22 cellular contexts compared by ENCODE assay signal in the genomic region with DNA sequence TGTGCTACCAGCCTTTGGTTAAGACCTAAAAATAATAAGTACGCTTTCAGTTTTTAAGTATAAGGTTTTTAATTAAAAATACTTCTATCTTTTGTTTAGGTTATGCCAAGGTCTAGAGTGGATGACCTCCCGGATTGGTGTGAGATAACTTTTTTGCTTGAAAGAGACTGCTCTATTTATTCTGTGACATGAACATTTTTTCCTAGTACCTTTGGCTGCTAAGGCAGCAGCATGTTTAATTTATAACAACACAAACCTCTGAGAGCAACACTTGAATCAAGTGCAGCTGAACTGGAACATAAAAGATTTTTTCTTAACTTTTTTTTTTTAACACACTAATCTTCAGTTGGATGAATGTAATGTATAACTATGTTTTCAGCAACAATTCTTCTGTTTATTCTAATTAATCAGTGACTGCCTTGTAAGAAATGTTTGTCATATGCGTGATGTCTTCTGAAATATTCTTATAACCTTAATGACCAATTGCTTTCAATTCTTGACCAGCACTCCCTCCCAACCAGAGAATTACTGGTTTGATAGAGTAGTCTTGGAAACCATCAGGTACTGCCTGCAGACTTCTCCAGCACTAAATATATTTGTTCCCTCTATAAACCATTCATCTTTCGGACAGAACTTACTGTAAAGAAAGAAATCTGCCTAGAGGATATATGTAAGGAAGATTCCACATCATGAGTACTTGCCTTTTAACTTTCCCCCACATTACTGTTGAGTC. TPM values are rescaled to one million over a fixed set of nuclear protein-coding genes. Genes with fewer than 3 reads are reported as not detected.
A peak's percentile ranks its signal among the peaks of the same experiment; 100 is the strongest.
DNase-seq lines count a peak whose midpoint lies in the region; ATAC-seq, FAIRE-seq and TF ChIP-seq lines count a peak whose summit lies in the region.
"Had no signal": no experiment of that assay in that cellular context is flagged by ENCODE, and none has a peak within 500 bp of the region (broad histone marks: within the 10 kb centered on the region; RNA-seq: fewer than 3 reads in every experiment).

No MANE protein-coding gene starts in this region.

- CTCF ChIA-PET in A673 (lab: Charles Lee) = no interaction called here
- CTCF ChIA-PET in PC-3 (lab: Charles Lee) = no interaction called here

- no peak overlapping the region for H2AFZ ChIP-seq in PC-3 (ENCODE audit: low read length)
- H2AFZ ChIP-seq: GM23248 had no signal

- H3K4me1 Mint-ChIP-seq in progenitor cell of endocrine pancreas (ENCODE audit: low read depth) = no peaks in the 10 kb centered on the region

- H3K27me3 ChIP-seq in A673 (replicated peaks; ENCODE audit: insufficient read depth, low read depth, low read length, poor library complexity) = no peaks in the 10 kb centered on the region
- no peaks in the 10 kb centered on the region for H3K27me3 ChIP-seq in PC-3 (ENCODE audit: low read length)
- H3K27me3 ChIP-seq in left lung = no peaks in the 10 kb centered on the region
- H3K27me3 ChIP-seq: BE2C had no signal

- DNase-seq in A673 (ENCODE audit: low spot score) (no peak), PC-3 (no peak), left lung (no peak), progenitor cell of endocrine pancreas (ENCODE audit: low spot score, unreplicated experiment) (no peak), SW480 (ENCODE audit: low spot score) (no peak), GM19239 (ENCODE audit: insufficient read length, low spot score) (no peak), anterior cingulate cortex (lab: John Stamatoyannopoulos, UW) (no peak)
- DNase-seq: ACHN; BE2C; C1 segment of cervical spinal cord; CD4-positive, CD25-positive, alpha-beta regulatory T cell; CD8-positive, alpha-beta memory T cell; COR-L47; DMS 273 treated with DMSO at 0.1 percent for 48 hours; DMS53; DND-41; EL; GM23248; HCEC 1CT; IMR-90 had no signal

- BruUV-seq in A673 (replicated peaks; lab: Mats Ljungman, UMichigan) (TSS peak; percentile 1), PC-3 (replicated peaks; lab: Mats Ljungman, UMichigan) (TSS peak; percentile 10)

- no peaks in the 10 kb centered on the region for H3K27me3 Mint-ChIP-seq in progenitor cell of endocrine pancreas
- H3K27me3 Mint-ChIP-seq: CD4-positive, CD25-positive, alpha-beta regulatory T cell; CD8-positive, alpha-beta memory T cell had no signal

- H3K27ac ChIP-seq in A673 (ENCODE audit: low read depth, low read length, poor library complexity, severe bottlenecking) = no peak overlapping the region
- no peak overlapping the region for H3K27ac ChIP-seq in PC-3 (ENCODE audit: low read length)
- peak overlapping the region; percentile 27 to 29 for H3K27ac ChIP-seq in left lung
- H3K27ac ChIP-seq: GM23248 had no signal

- H3K9ac ChIP-seq in PC-3 (ENCODE audit: low read length) = no peak overlapping the region
- H3K9ac ChIP-seq: GM23248 had no signal

- H3K36me3 ChIP-seq in A673 (ENCODE audit: insufficient read depth, low read length, poor library complexity, severe bottlenecking) = peaks cover 58% of the 10 kb centered on the region
- H3K36me3 ChIP-seq in PC-3 (ENCODE audit: low read depth, low read length) = peaks cover 16% of the 10 kb centered on the region
- peaks cover 0 to 58% of the 10 kb centered on the region in 2 donors for H3K36me3 ChIP-seq in left lung

- H3K9me3 ChIP-seq in A673 (ENCODE audit: low read depth, low read length, poor library complexity, severe bottlenecking) (no peaks in the 10 kb centered on the region), PC-3 (ENCODE audit: low read length) (no peaks in the 10 kb centered on the region), left lung (no peaks in the 10 kb centered on the region)
- H3K9me3 ChIP-seq: BE2C had no signal

- POLR2A ChIA-PET in A673 (lab: Charles Lee; ENCODE audit: low non-redundant PET) (interaction anchor here (0.6 kb wide), 1 partner anchor 349 kb away, joined by 4 read pairs; no protein-coding TSS in a partner anchor), PC-3 (lab: Charles Lee; ENCODE audit: unreplicated experiment) (no interaction called here)

- ATAC-seq in PC-3 = no peak
- ATAC-seq in left lung = peak; percentile 90

- intact Hi-C loops in A673 (cut with micrococcal nuclease; ENCODE audit: unreplicated experiment) (no loop called here), PC-3 (cut with micrococcal nuclease) (no loop called here), left lung (cut with DNase I) (no loop called here)

- no peak overlapping the region for H3K4me2 ChIP-seq in PC-3 (ENCODE audit: low read length)

- H3K27ac Mint-ChIP-seq in progenitor cell of endocrine pancreas = peak overlapping the region; percentile 77
- H3K27ac Mint-ChIP-seq: CD8-positive, alpha-beta memory T cell had no signal

- no peak for FAIRE-seq in GM19239 (lab: Jason Lieb, UNC)
- FAIRE-seq: GM12891, H54 had no signal

- no peaks in the 10 kb centered on the region for H3K9me3 Mint-ChIP-seq in progenitor cell of endocrine pancreas (ENCODE audit: low read depth)
- H3K9me3 Mint-ChIP-seq: CD4-positive, CD25-positive, alpha-beta regulatory T cell; CD8-positive, alpha-beta memory T cell had no signal

- H3F3A ChIP-seq in PC-3 (ENCODE audit: low read length, unreplicated experiment) = no peaks in the 10 kb centered on the region

- H3K9me2 ChIP-seq in PC-3 (replicated peaks; ENCODE audit: low read length) = no peaks in the 10 kb centered on the region

- H3K4me3 ChIP-seq in A673 (ENCODE audit: low read depth, low read length, poor library complexity, severe bottlenecking) (no peak overlapping the region), PC-3 (ENCODE audit: low read length) (no peak overlapping the region), left lung (no peak overlapping the region)
- H3K4me3 ChIP-seq: GM23248 had no signal

- H3K36me3 Mint-ChIP-seq in progenitor cell of endocrine pancreas (ENCODE audit: insufficient read depth) = peaks cover 30% of the 10 kb centered on the region

- no peaks in the 10 kb centered on the region for H4K20me1 ChIP-seq in PC-3 (ENCODE audit: low read length)

- TF ChIP-seq CTCF in A673 (conservative IDR thresholded peaks at IDR 0.05; ENCODE audit: low read depth, low read length) = no peak
- no peak for TF ChIP-seq CTCF in PC-3 (conservative IDR thresholded peaks at IDR 0.05; ENCODE audit: low read depth, low read length)
- no peak for TF ChIP-seq CTCF in left lung (IDR thresholded peaks at IDR 0.05)
- TF ChIP-seq CTCF in progenitor cell of endocrine pancreas (IDR thresholded peaks at IDR 0.05; ENCODE audit: unreplicated experiment) = no peak

- no peaks in the 10 kb centered on the region for H3K79me2 ChIP-seq in PC-3 (ENCODE audit: low read length)

- H3K4me1 ChIP-seq in A673 (ENCODE audit: insufficient read depth, low read length, poor library complexity, severe bottlenecking) (peaks cover 2% of the 10 kb centered on the region), PC-3 (ENCODE audit: insufficient read depth, low read length) (0 out of 2 replicates have a peak, but pooled peaks cover 4% of the 10 kb centered on the region), left lung (no peaks in the 10 kb centered on the region)
- H3K4me1 ChIP-seq: BE2C had no signal

- no peak overlapping the region for H3K4me3 Mint-ChIP-seq in progenitor cell of endocrine pancreas (ENCODE audit: low read depth)
- H3K4me3 Mint-ChIP-seq: CD4-positive, CD25-positive, alpha-beta regulatory T cell; CD8-positive, alpha-beta memory T cell had no signal

RNA-seq across cellular contexts. Expression of gene ARL5B, which starts 16.0 kb away (rescaled TPM):
- total RNA-seq in A673 (2021) (30.0 and 30.2 TPM in 2 replicates), PC-3 (2014; rRNA removed) (8.1 and 10.1 TPM in 2 replicates), left lung (10 to 100 TPM; 15.1 to 15.7 TPM), progenitor cell of endocrine pancreas (52.7 and 54.2 TPM in 2 replicates)

RNA-seq across cellular contexts. Expression of gene NSUN6, which starts 23.8 kb away (rescaled TPM):
- total RNA-seq in A673 (2021) = 16.4 and 17.1 TPM in 2 replicates
- total RNA-seq in PC-3 (2014; rRNA removed) = 6.0 and 6.5 TPM in 2 replicates
- 10 to 100 TPM in 1 of 2 donors, 1 to 10 TPM in 1; 8.1 to 11.6 TPM for total RNA-seq in left lung
- total RNA-seq in progenitor cell of endocrine pancreas = 16.6 and 17.3 TPM in 2 replicates

Comparison
In these comparisons a context has a peak if more than half of its experiments do, and no peak if none do; other contexts are left out.
1. H3K27ac ChIP-seq: peak in left lung (2 of 2); none in A673 (single experiment) and PC-3 (single experiment).